In the genomic region with DNA sequence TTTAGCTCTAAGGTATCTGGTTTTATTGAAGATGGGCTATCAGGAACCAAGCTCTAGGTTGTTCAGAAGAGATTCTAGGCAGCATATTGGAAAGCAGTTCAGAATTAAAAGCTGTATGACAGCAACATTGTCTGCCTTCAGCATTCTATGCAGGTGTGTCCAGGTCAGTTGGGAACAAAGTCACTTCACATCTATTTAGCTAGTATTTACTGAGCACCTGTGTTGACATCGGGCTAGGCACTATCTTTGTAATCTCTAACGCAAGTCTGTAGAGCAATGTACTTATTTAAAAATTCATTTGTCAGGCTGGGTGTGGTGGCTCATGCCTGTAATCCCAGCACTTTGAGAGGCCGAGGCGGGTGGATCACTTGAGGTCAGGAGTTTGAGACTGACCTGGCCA, we compare ENCODE assay signal across 21 cellular contexts. TPM values are rescaled to one million over a fixed set of nuclear protein-coding genes. Genes with fewer than 3 reads are reported as not detected.
DNase-seq lines count a peak whose midpoint lies in the region; ATAC-seq and TF ChIP-seq lines count a peak whose summit lies in the region.
"Had no signal": no experiment of that assay in that cellular context is flagged by ENCODE, and none has a peak within 500 bp of the region (broad histone marks: within the 10 kb centered on the region; RNA-seq: fewer than 3 reads in every experiment).

No MANE protein-coding gene starts in this region.

- H3K4me3 Mint-ChIP-seq in Calu3 (ENCODE audit: low read depth, unreplicated experiment) (no peak overlapping the region), progenitor cell of endocrine pancreas (ENCODE audit: low read depth) (no peak overlapping the region), nephron progenitor cell (no peak overlapping the region)
- H3K4me3 Mint-ChIP-seq: CD4-positive, alpha-beta T cell had no signal

- peak overlapping the region; percentile 17 for H3K27ac Mint-ChIP-seq in Calu3 (ENCODE audit: unreplicated experiment)
- H3K27ac Mint-ChIP-seq in progenitor cell of endocrine pancreas = peak overlapping the region; percentile 29
- H3K27ac Mint-ChIP-seq in nephron progenitor cell = no peak overlapping the region
- H3K27ac Mint-ChIP-seq: CD4-positive, alpha-beta T cell had no signal

- DNase-seq in Calu3 (no peak), fibroblast of pulmonary artery (ENCODE audit: low read depth) (no peak), progenitor cell of endocrine pancreas (ENCODE audit: low spot score, unreplicated experiment) (no peak), SHP77 (lab: John Stamatoyannopoulos, UW) (no peak), nephron progenitor cell (no peak), COLO668 (lab: John Stamatoyannopoulos, UW; ENCODE audit: unreplicated experiment) (no peak)
- DNase-seq: BE2C; CD4-positive, alpha-beta T cell; DND-41; GDM1; KBM-7; NCI-H1436; NCI-H2029; NCI-H2171; NCI-H748 treated with DMSO at 0.1 percent for 48 hours; OCI-M1; SJCRH30 had no signal

- H3K4me3 ChIP-seq in Loucy (ENCODE audit: low read length, poor library complexity, severe bottlenecking) (no peak overlapping the region), fibroblast of pulmonary artery (replicated peaks; ENCODE audit: low read depth, low read length) (peak overlapping the region; percentile 35), gastroesophageal sphincter (no peak overlapping the region)
- H3K4me3 ChIP-seq: GM12878, SJCRH30 had no signal

- BruUV-seq in Calu3 (replicated peaks; lab: Mats Ljungman, UMichigan) = no TSS peak

- 60 to 86% methylated on average over 1 to 3 of the region's 4 CpGs for WGBS in gastroesophageal sphincter (ENCODE audit: low coverage in 1 of 2), 2 donors

- H3K27me3 Mint-ChIP-seq in Calu3 (ENCODE audit: unreplicated experiment) (no peaks in the 10 kb centered on the region), progenitor cell of endocrine pancreas (no peaks in the 10 kb centered on the region), nephron progenitor cell (ENCODE audit: low read depth, poor library complexity) (no peaks in the 10 kb centered on the region)
- H3K27me3 Mint-ChIP-seq: CD4-positive, alpha-beta T cell had no signal

- H3F3A ChIP-seq in Loucy (ENCODE audit: low read depth) = no peaks in the 10 kb centered on the region

- no peaks in the 10 kb centered on the region for H3K9me3 ChIP-seq in Loucy (ENCODE audit: insufficient read depth, low read depth, low read length)
- H3K9me3 ChIP-seq in gastroesophageal sphincter = no peaks in the 10 kb centered on the region
- H3K9me3 ChIP-seq: BE2C, SJCRH30 had no signal

- no peak for TF ChIP-seq POLR2A in gastroesophageal sphincter (IDR thresholded peaks at IDR 0.05)

- H3K27ac ChIP-seq in gastroesophageal sphincter = peak overlapping the region in 1 of 4 donors; percentile 57
- H3K27ac ChIP-seq: RWPE1, SJCRH30 had no signal

- CTCF ChIA-PET in Calu3 (lab: Charles Lee) = interaction anchor here (0.6 kb wide), 1 partner anchor 136 kb away, joined by 3 read pairs; no protein-coding TSS in a partner anchor

- peak overlapping the region; percentile 14 for H3K4me2 ChIP-seq in Loucy (ENCODE audit: low read depth, low read length, poor library complexity, severe bottlenecking)

- H3K36me3 ChIP-seq in Loucy (ENCODE audit: insufficient read depth, low read length) (peaks cover 45% of the 10 kb centered on the region), gastroesophageal sphincter (peaks cover 0 to 74% of the 10 kb centered on the region in 2 donors)

- no peak for TF ChIP-seq EP300 in gastroesophageal sphincter (IDR thresholded peaks at IDR 0.05)

- H3K27me3 ChIP-seq in Loucy (ENCODE audit: insufficient read depth, low read length, poor library complexity, severe bottlenecking) (no peaks in the 10 kb centered on the region), gastroesophageal sphincter (no peaks in the 10 kb centered on the region)
- H3K27me3 ChIP-seq: BE2C, SJCRH30 had no signal

- intact Hi-C loops in Calu3 (cut with micrococcal nuclease; ENCODE audit: unreplicated experiment) = no loop called here

- peaks cover 92% of the 10 kb centered on the region for H3K79me2 ChIP-seq in Loucy (ENCODE audit: insufficient read depth, low read length)

- TF ChIP-seq CTCF in Calu3 (IDR thresholded peaks at IDR 0.05; ENCODE audit: unreplicated experiment) = no peak
- no peak for TF ChIP-seq CTCF in Loucy (conservative IDR thresholded peaks at IDR 0.05; ENCODE audit: low read length)
- no peak for TF ChIP-seq CTCF in fibroblast of pulmonary artery (IDR thresholded peaks at IDR 0.05; ENCODE audit: low read length, missing control alignments)
- TF ChIP-seq CTCF in progenitor cell of endocrine pancreas (IDR thresholded peaks at IDR 0.05; ENCODE audit: unreplicated experiment) = no peak
- no peak for TF ChIP-seq CTCF in gastroesophageal sphincter (IDR thresholded peaks at IDR 0.05)
- TF ChIP-seq CTCF in nephron progenitor cell (IDR thresholded peaks at IDR 0.05) = no peak

- H3K36me3 Mint-ChIP-seq in Calu3 (ENCODE audit: insufficient read depth, unreplicated experiment) (peaks cover 93% of the 10 kb centered on the region), progenitor cell of endocrine pancreas (ENCODE audit: insufficient read depth) (peaks cover 43% of the 10 kb centered on the region), nephron progenitor cell (ENCODE audit: low read depth) (peaks cover 92% of the 10 kb centered on the region)

- peaks cover 14% of the 10 kb centered on the region for H3K4me1 ChIP-seq in Loucy (ENCODE audit: insufficient read depth, low read length, poor library complexity, severe bottlenecking)
- H3K4me1 ChIP-seq in gastroesophageal sphincter = peaks cover 0 to 99% (median 19%) of the 10 kb centered on the region in 3 donors
- H3K4me1 ChIP-seq: BE2C, SJCRH30 had no signal

- H3K4me1 Mint-ChIP-seq in Calu3 (ENCODE audit: low read depth, unreplicated experiment) (peaks cover 76% of the 10 kb centered on the region), progenitor cell of endocrine pancreas (ENCODE audit: low read depth) (peaks cover 20% of the 10 kb centered on the region), nephron progenitor cell (peaks cover 34% of the 10 kb centered on the region)

- peaks cover 85% of the 10 kb centered on the region for H4K20me1 ChIP-seq in Loucy (ENCODE audit: insufficient read depth, low read length, poor library complexity, severe bottlenecking)

- H3K9me3 Mint-ChIP-seq in Calu3 (ENCODE audit: low read depth, unreplicated experiment) (no peaks in the 10 kb centered on the region), progenitor cell of endocrine pancreas (ENCODE audit: low read depth) (no peaks in the 10 kb centered on the region), nephron progenitor cell (peaks cover 15% of the 10 kb centered on the region)
- H3K9me3 Mint-ChIP-seq: CD4-positive, alpha-beta T cell had no signal

- ATAC-seq in gastroesophageal sphincter = no peak
- ATAC-seq: GM12878 had no signal

- no peak overlapping the region for H2AFZ ChIP-seq in Loucy (ENCODE audit: low read length)

- no peaks in the 10 kb centered on the region for H3K9me2 ChIP-seq in Loucy (replicated peaks; ENCODE audit: low read depth, low read length)

- no peak overlapping the region for H3K9ac ChIP-seq in Loucy (ENCODE audit: low read depth, low read length, poor library complexity, severe bottlenecking)

RNA-seq across cellular contexts. Expression of a gene that starts 6.8 kb away (rescaled TPM):
- total RNA-seq in Calu3 (2022) = 5.5 and 6.1 TPM in 2 replicates
- total RNA-seq in progenitor cell of endocrine pancreas = 2.8 and 2.9 TPM in 2 replicates
- 10 to 100 TPM in 3 of 4 donors, 1 to 10 TPM in 1; 6.2 to 24.9 (median 15.0) TPM for total RNA-seq in gastroesophageal sphincter
